19 cellular contexts compared by ENCODE assay signal in the genomic region with DNA sequence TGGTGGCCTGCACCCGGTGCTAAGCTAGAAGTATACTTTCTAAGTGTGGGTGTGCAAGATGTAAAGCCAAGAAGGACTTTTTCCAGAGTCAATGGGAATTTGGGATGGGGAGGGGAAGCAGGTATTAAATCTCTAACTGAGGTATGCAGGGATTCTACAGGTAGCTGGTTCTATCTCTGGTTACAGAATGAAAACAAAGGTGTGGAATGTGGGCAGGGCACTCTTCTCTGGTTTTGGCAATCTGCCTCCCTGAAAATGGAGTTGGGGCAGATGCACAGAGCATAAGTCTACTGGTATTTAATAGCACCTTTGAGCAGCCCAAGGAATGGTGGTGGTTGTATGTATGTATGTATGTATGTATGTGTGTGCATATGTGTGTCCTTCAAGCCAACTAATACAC.
"Had no signal": no experiment of that assay in that cellular context is flagged by ENCODE, and none has a peak within 500 bp of the region (broad histone marks: within the 10 kb centered on the region; RNA-seq: fewer than 3 reads in every experiment).

No MANE protein-coding gene starts in this region.

- H3K27me3 Mint-ChIP-seq: stimulated activated memory B cell treated with anti-CD40 and anti-IgM and Interleukin-4, amounts not matched to agents 10 μg/mL and 1 μg/mL and 100 μg/mL, for 72 hours had no signal

- H3K27ac Mint-ChIP-seq: activated naive CD4-positive, alpha-beta T cell treated with anti-CD3 and anti-CD28 coated beads, Interleukin-2, amount 50 U/mL, for 72 hours; immature natural killer cell; natural killer cell; stimulated activated memory B cell treated with anti-CD40 and anti-IgM and Interleukin-4, amounts not matched to agents 10 μg/mL and 1 μg/mL and 100 μg/mL, for 72 hours; T-helper 2 cell treated with Interferon-gamma antibody and Interleukin-4, amounts not matched to agents 5 μg/mL and 100 μg/mL, for 36 hours had no signal

- H3K4me3 ChIP-seq: body of pancreas, hepatocyte, prostate gland, right lobe of liver, tibial nerve had no signal

- H3K9me3 Mint-ChIP-seq: activated naive CD4-positive, alpha-beta T cell treated with anti-CD3 and anti-CD28 coated beads, Interleukin-2, amount 50 U/mL, for 72 hours; activated T-cell treated with anti-CD3 and anti-CD28 coated beads, Interleukin-2, amount 50 U/mL, for 4 hours; immature natural killer cell; natural killer cell; stimulated activated memory B cell treated with anti-CD40 and anti-IgM and Interleukin-4, amounts not matched to agents 10 μg/mL and 1 μg/mL and 100 μg/mL, for 72 hours; T-helper 2 cell treated with Interferon-gamma antibody and Interleukin-4, amounts not matched to agents 5 μg/mL and 100 μg/mL, for 36 hours had no signal

- H3K27ac ChIP-seq: body of pancreas, hepatocyte, prostate gland, right lobe of liver, tibial nerve had no signal

- DNase-seq: activated CD4-positive, alpha-beta T cell treated with anti-CD3 and anti-CD28 coated beads for 1 hour; activated CD4-positive, alpha-beta T cell treated with anti-CD3 and anti-CD28 coated beads, Interleukin-2, amount 50 U/mL, for 48 hours; activated effector memory CD4-positive, alpha-beta T cell treated with anti-CD3 and anti-CD28 coated beads, Interleukin-2, amount 50 U/mL, for 16 hours; activated T-cell treated with anti-CD3 and anti-CD28 coated beads, Interleukin-2, amount 50 U/mL, for 4 hours; amniotic stem cell; body of pancreas; erythroblast; immature natural killer cell; left colon; natural killer cell; nucleus accumbens; right lobe of liver; stimulated activated CD4-positive, alpha-beta T cell treated with anti-CD3 and anti-CD28 coated beads, Interleukin-1b, Interleukin-23, amount 100 ng/mL, for 48 hours had no signal

- H3K4me3 Mint-ChIP-seq: activated T-cell treated with anti-CD3 and anti-CD28 coated beads, Interleukin-2, amount 50 U/mL, for 4 hours; immature natural killer cell; natural killer cell; stimulated activated memory B cell treated with anti-CD40 and anti-IgM and Interleukin-4, amounts not matched to agents 10 μg/mL and 1 μg/mL and 100 μg/mL, for 72 hours; T-helper 2 cell treated with Interferon-gamma antibody and Interleukin-4, amounts not matched to agents 5 μg/mL and 100 μg/mL, for 36 hours had no signal

- H3K4me1 Mint-ChIP-seq: immature natural killer cell, natural killer cell had no signal

- H3K9me3 ChIP-seq: body of pancreas, prostate gland, right lobe of liver, tibial nerve had no signal

- H3K27me3 ChIP-seq: body of pancreas, hepatocyte, right lobe of liver, tibial nerve had no signal

- H3K4me1 ChIP-seq: body of pancreas, prostate gland, right lobe of liver had no signal

- H3K36me3 ChIP-seq: prostate gland, right lobe of liver, tibial nerve had no signal

- ATAC-seq: activated naive CD4-positive, alpha-beta T cell treated with anti-CD3 and anti-CD28 coated beads, Interleukin-2, amount 50 U/mL, for 72 hours; activated T-cell treated with anti-CD3 and anti-CD28 coated beads, Interleukin-2, amount 50 U/mL, for 4 hours; body of pancreas; left colon; natural killer cell; right lobe of liver; stimulated activated memory B cell treated with anti-CD40 and anti-IgM and Interleukin-4, amounts not matched to agents 10 μg/mL and 1 μg/mL and 100 μg/mL, for 72 hours had no signal

- H3K36me3 Mint-ChIP-seq: activated naive CD4-positive, alpha-beta T cell treated with anti-CD3 and anti-CD28 coated beads, Interleukin-2, amount 50 U/mL, for 72 hours; immature natural killer cell; natural killer cell; stimulated activated memory B cell treated with anti-CD40 and anti-IgM and Interleukin-4, amounts not matched to agents 10 μg/mL and 1 μg/mL and 100 μg/mL, for 72 hours had no signal
